ENCODE assay signal across 12 cellular contexts in genomic region chr2:241123816-241124536, GRCh38. TPM values are rescaled to one million over a fixed set of nuclear protein-coding genes. Genes with fewer than 3 reads are reported as not detected.
DNase-seq lines count a peak whose midpoint lies in the region; ATAC-seq lines count a peak whose summit lies in the region.
"Had no signal": no experiment of that assay in that cellular context is flagged by ENCODE, and none has a peak within 500 bp of the region (broad histone marks: within the 10 kb centered on the region; RNA-seq: fewer than 3 reads in every experiment).

No MANE protein-coding gene starts in this region.

- peak; percentile 95 for ATAC-seq in left lobe of liver
- ATAC-seq in HG02973 (IDR thresholded peaks at IDR 0.05; ENCODE audit: unreplicated experiment) = no peak

- no peak overlapping the region for H3K4me3 Mint-ChIP-seq in activated naive CD8-positive, alpha-beta T cell
- no peak overlapping the region for H3K4me3 Mint-ChIP-seq in activated naive CD8-positive, alpha-beta T cell treated with anti-CD3 and anti-CD28 coated beads for 36 hours

- H3K4me1 Mint-ChIP-seq in activated naive CD8-positive, alpha-beta T cell (ENCODE audit: low read depth) = peaks cover 22% of the 10 kb centered on the region
- H3K4me1 Mint-ChIP-seq in activated naive CD8-positive, alpha-beta T cell treated with anti-CD3 and anti-CD28 coated beads for 36 hours = peaks cover 28% of the 10 kb centered on the region

- no peaks in the 10 kb centered on the region for H3K9me3 Mint-ChIP-seq in activated naive CD8-positive, alpha-beta T cell (ENCODE audit: low read depth)
- peaks cover 6% of the 10 kb centered on the region for H3K9me3 Mint-ChIP-seq in activated naive CD8-positive, alpha-beta T cell treated with anti-CD3 and anti-CD28 coated beads for 36 hours

- peak overlapping the region; percentile 58 for H3K27ac Mint-ChIP-seq in activated naive CD8-positive, alpha-beta T cell
- no peak overlapping the region for H3K27ac Mint-ChIP-seq in activated naive CD8-positive, alpha-beta T cell treated with anti-CD3 and anti-CD28 coated beads for 36 hours

- no peaks in the 10 kb centered on the region for H3K27me3 Mint-ChIP-seq in activated naive CD8-positive, alpha-beta T cell
- H3K27me3 Mint-ChIP-seq in activated naive CD8-positive, alpha-beta T cell treated with anti-CD3 and anti-CD28 coated beads for 36 hours = no peaks in the 10 kb centered on the region

- H3K36me3 Mint-ChIP-seq in activated naive CD8-positive, alpha-beta T cell = peaks cover 11% of the 10 kb centered on the region
- peaks cover 43% of the 10 kb centered on the region for H3K36me3 Mint-ChIP-seq in activated naive CD8-positive, alpha-beta T cell treated with anti-CD3 and anti-CD28 coated beads for 36 hours

- no peak for DNase-seq in activated naive CD8-positive, alpha-beta T cell treated with anti-CD3 and anti-CD28 coated beads for 36 hours
- peak; percentile 46 for DNase-seq in activated T-cell treated with anti-CD3 and anti-CD28 coated beads, Interleukin-2, amount 50 U/mL, for 1 hour
- DNase-seq in left lobe of liver (ENCODE audit: low spot score) (peak; percentile 92), superior temporal gyrus (ENCODE audit: extremely low spot score) (peak; percentile 13), GF-D8 (lab: John Stamatoyannopoulos, UW) (no peak), NCI-H226 (no peak)
- DNase-seq: KG1, left cardiac atrium, NCI-H69, T1000 had no signal

RNA-seq across cellular contexts. Expression of gene MTERF4, which starts 21.9 kb away (rescaled TPM):
- total RNA-seq in activated naive CD8-positive, alpha-beta T cell treated with anti-CD3 and anti-CD28 coated beads for 36 hours = 10 to 100 TPM; 34.5 to 35.6 TPM
- 15.4 TPM for total RNA-seq in left lobe of liver

RNA-seq across cellular contexts. Expression of gene PASK, which starts 25.3 kb away (rescaled TPM):
- 10 to 100 TPM; 68.5 to 76.4 TPM for total RNA-seq in activated naive CD8-positive, alpha-beta T cell treated with anti-CD3 and anti-CD28 coated beads for 36 hours
- 5.0 TPM for total RNA-seq in left lobe of liver

RNA-seq across cellular contexts. Expression of gene PPP1R7, which starts 26.3 kb away (rescaled TPM):
- 10 to 100 TPM; 80.4 to 85.1 TPM for total RNA-seq in activated naive CD8-positive, alpha-beta T cell treated with anti-CD3 and anti-CD28 coated beads for 36 hours
- total RNA-seq in left lobe of liver = 25.6 TPM

Comparison
In these comparisons a context has a peak if more than half of its experiments do, and no peak if none do; other contexts are left out.
1. DNase-seq: peak in activated T-cell treated with anti-CD3 and anti-CD28 coated beads, Interleukin-2, amount 50 U/mL, for 1 hour (single experiment), left lobe of liver (single experiment) and superior temporal gyrus (single experiment); none in activated naive CD8-positive, alpha-beta T cell treated with anti-CD3 and anti-CD28 coated beads for 36 hours (single experiment), GF-D8 (single experiment) and NCI-H226 (single experiment).
2. RNA of gene PASK, which starts 25.3 kb away (total RNA-seq): 68.5 to 76.4 TPM in activated naive CD8-positive, alpha-beta T cell treated with anti-CD3 and anti-CD28 coated beads for 36 hours; 5.0 TPM in left lobe of liver (single experiment); every median in the first group is over 10 times any median in the second.